Comparison of ENCODE assay signal across 8 cellular contexts in the genomic region with DNA sequence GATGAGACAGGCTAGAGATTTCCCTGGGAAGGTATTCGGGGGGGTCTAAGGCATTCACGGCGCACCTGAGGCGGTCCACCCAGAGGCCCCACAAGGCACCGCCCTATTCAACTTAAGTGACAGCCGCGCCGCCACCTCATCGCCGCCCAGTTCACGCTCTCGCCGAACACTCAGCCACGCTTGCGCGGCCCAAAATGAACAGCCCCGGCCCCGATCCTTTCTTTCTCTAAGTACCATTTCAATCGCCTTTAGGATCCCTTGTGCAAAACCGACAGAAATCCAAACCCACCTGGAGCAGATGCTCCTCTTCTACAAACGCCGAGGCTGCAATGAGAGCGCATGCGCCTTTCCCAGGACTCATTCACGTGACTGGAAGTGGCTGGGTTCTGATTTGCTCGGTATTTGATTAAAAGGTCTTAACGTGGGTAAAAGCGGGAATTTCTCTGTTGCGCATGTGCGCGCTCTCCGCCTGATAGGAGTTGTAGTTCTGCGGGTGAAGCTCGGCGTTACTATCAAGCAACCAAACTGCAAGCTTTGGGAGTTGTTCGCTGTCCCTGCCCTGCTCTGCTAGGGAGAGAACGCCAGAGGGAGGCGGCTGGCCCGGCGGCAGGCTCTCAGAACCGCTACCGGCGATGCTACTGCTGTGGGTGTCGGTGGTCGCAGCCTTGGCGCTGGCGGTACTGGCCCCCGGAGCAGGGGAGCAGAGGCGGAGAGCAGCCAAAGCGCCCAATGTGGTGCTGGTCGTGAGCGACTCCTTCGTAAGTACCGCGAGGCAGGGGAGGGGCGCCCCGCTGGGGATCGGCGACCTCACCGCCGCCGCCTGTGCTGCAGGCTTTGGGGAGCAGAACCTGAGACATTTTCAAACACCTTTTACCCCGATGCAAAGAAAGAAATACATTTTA. TPM values are rescaled to one million over a fixed set of nuclear protein-coding genes. Genes with fewer than 3 reads are reported as not detected.
A peak's percentile ranks its signal among the peaks of the same experiment; 100 is the strongest.
DNase-seq lines count a peak whose midpoint lies in the region; ATAC-seq and TF ChIP-seq lines count a peak whose summit lies in the region.

A gene with protein sequence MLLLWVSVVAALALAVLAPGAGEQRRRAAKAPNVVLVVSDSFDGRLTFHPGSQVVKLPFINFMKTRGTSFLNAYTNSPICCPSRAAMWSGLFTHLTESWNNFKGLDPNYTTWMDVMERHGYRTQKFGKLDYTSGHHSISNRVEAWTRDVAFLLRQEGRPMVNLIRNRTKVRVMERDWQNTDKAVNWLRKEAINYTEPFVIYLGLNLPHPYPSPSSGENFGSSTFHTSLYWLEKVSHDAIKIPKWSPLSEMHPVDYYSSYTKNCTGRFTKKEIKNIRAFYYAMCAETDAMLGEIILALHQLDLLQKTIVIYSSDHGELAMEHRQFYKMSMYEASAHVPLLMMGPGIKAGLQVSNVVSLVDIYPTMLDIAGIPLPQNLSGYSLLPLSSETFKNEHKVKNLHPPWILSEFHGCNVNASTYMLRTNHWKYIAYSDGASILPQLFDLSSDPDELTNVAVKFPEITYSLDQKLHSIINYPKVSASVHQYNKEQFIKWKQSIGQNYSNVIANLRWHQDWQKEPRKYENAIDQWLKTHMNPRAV (plus strand): TSS at position 455 of the 902 bp plus-strand sequence. CDS start 178 bp downstream, at position 633.
A gene (minus strand): TSS at position 331 of the 902 bp plus-strand sequence. CDS start 7,827 bp downstream, outside the sequence.

- peaks cover 24% of the 10 kb centered on the region for H3K4me1 Mint-ChIP-seq in activated T-helper 17 cell treated with anti-CD3 and anti-CD28 coated beads, Interleukin-2, amount 50 U/mL, for 72 hours
- peaks cover 20 to 47% (median 45%) of the 10 kb centered on the region in 4 donors for H3K4me1 Mint-ChIP-seq in naive thymus-derived CD8-positive, alpha-beta T cell

- peaks cover 87% of the 10 kb centered on the region for H3K79me2 ChIP-seq in GM23248 (ENCODE audit: insufficient read depth)

- H3K36me3 ChIP-seq in GM23248 (ENCODE audit: low read depth): peaks cover 7% of the 10 kb centered on the region

- peak; percentile 97 for DNase-seq in Daoy (ENCODE audit: low read depth)
- peak; percentile 98 for DNase-seq in GM23248
- DNase-seq in Kasumi-1 (lab: John Stamatoyannopoulos, UW): peak; percentile 97 to 99
- peak; percentile 99 for DNase-seq in RKO (ENCODE audit: low spot score)
- DNase-seq in fibroblast of mammary gland (ENCODE audit: low read depth): peak; percentile 99
- DNase-seq in naive thymus-derived CD8-positive, alpha-beta T cell: peak; percentile 76 to 98 (median 92)
- DNase-seq in stimulated activated naive CD4-positive, alpha-beta T cell (lab: John Stamatoyannopoulos, UW): peak; percentile 89 to 97 (median 96)

- no peaks in the 10 kb centered on the region for H3K9me3 ChIP-seq in GM23248 (ENCODE audit: low read depth)

- peak; percentile 31 for TF ChIP-seq CTCF in fibroblast of mammary gland (conservative IDR thresholded peaks at IDR 0.05; ENCODE audit: control insufficient read depth, insufficient read depth, low read depth, low read length)

- H3K4me3 Mint-ChIP-seq in activated T-helper 17 cell treated with anti-CD3 and anti-CD28 coated beads, Interleukin-2, amount 50 U/mL, for 72 hours: peak within 1 kb of the TSS; percentile 89
- peak within 1 kb of the TSS; percentile 89 to 100 (median 97) for H3K4me3 Mint-ChIP-seq in naive thymus-derived CD8-positive, alpha-beta T cell

- ATAC-seq in activated T-helper 17 cell treated with anti-CD3 and anti-CD28 coated beads, Interleukin-2, amount 50 U/mL, for 72 hours (replicated peaks): peak; percentile 90
- peak; percentile 85 to 90 for ATAC-seq in naive thymus-derived CD8-positive, alpha-beta T cell

- H3K36me3 Mint-ChIP-seq in activated T-helper 17 cell treated with anti-CD3 and anti-CD28 coated beads, Interleukin-2, amount 50 U/mL, for 72 hours (ENCODE audit: low read depth): peaks cover 38% of the 10 kb centered on the region
- peaks cover 5 to 21% (median 9%) of the 10 kb centered on the region in 3 donors for H3K36me3 Mint-ChIP-seq in naive thymus-derived CD8-positive, alpha-beta T cell

- H3K9ac ChIP-seq in GM23248: peak within 1 kb of the TSS; percentile 88

- H3K27me3 ChIP-seq in GM23248 (replicated peaks; ENCODE audit: insufficient read depth): no peaks in the 10 kb centered on the region

- 1% methylated on average over 60 to 61 of the region's 63 CpGs for WGBS in GM23248 (ENCODE audit: low coverage in 1 of 2, low lambda C conversion rate in 2 of 2, missing lambda C conversion rate in 2 of 2), 2 experiments

- H3K27ac ChIP-seq in GM23248: peak within 1 kb of the TSS; percentile 85

- peaks cover 12% of the 10 kb centered on the region; the same call in 1 of the 2 replicates for H3F3A ChIP-seq in GM23248 (ENCODE audit: insufficient read depth)

- no peaks in the 10 kb centered on the region for H3K9me2 ChIP-seq in GM23248 (ENCODE audit: insufficient read depth)

- in situ Hi-C loops in GM23248 (cut with MboI): no loop called here

- H2AFZ ChIP-seq in GM23248: peak within 1 kb of the TSS; percentile 96

- H3K9me3 Mint-ChIP-seq in activated T-helper 17 cell treated with anti-CD3 and anti-CD28 coated beads, Interleukin-2, amount 50 U/mL, for 72 hours: no peaks in the 10 kb centered on the region
- H3K9me3 Mint-ChIP-seq in naive thymus-derived CD8-positive, alpha-beta T cell: no peaks in the 10 kb centered on the region

- H3K4me3 ChIP-seq in GM23248 (peak within 1 kb of the TSS; percentile 89), fibroblast of mammary gland (ENCODE audit: control insufficient read depth, low read depth, low read length) (peak within 1 kb of the TSS; percentile 95)

- H4K20me1 ChIP-seq in GM23248 (ENCODE audit: insufficient read depth): no peaks in the 10 kb centered on the region

- H3K4me1 ChIP-seq in GM23248 (ENCODE audit: insufficient read depth): peaks cover 25% of the 10 kb centered on the region

- H3K27ac Mint-ChIP-seq in activated T-helper 17 cell treated with anti-CD3 and anti-CD28 coated beads, Interleukin-2, amount 50 U/mL, for 72 hours: peak within 1 kb of the TSS; percentile 91
- peak within 1 kb of the TSS; percentile 81 to 99 (median 98) for H3K27ac Mint-ChIP-seq in naive thymus-derived CD8-positive, alpha-beta T cell

- POLR2A ChIA-PET in naive thymus-derived CD8-positive, alpha-beta T cell (lab: Charles Lee): interaction anchor here (0.6 to 1.5 kb wide), 6 partner anchors 66 to 315 kb away, joined by 3 to 10 read pairs (median 3); a partner anchor contains a TSS

- H3K27me3 Mint-ChIP-seq in activated T-helper 17 cell treated with anti-CD3 and anti-CD28 coated beads, Interleukin-2, amount 50 U/mL, for 72 hours: no peaks in the 10 kb centered on the region
- no peaks in the 10 kb centered on the region for H3K27me3 Mint-ChIP-seq in naive thymus-derived CD8-positive, alpha-beta T cell

- H3K4me2 ChIP-seq in GM23248 (ENCODE audit: unreplicated experiment): peak within 1 kb of the TSS; percentile 100

RNA-seq across cellular contexts. Expression of the first gene that starts in this region (rescaled TPM):
- total RNA-seq in Daoy (2014; rRNA removed; shearing (Covaris generic)): 6.2 and 8.5 TPM in 2 replicates
- 8.9 and 14.5 TPM in 2 replicates for total RNA-seq in GM23248 (2014; rRNA removed; shearing (Covaris generic))
- polyA plus RNA-seq in GM23248 (2016; fragmentation: Nextera tagmentation; extraction: Ambion mirVana): 11.3 and 12.1 TPM in 2 replicates
- 1 to 10 TPM; 7.4 to 7.8 TPM for total RNA-seq in activated T-helper 17 cell treated with anti-CD3 and anti-CD28 coated beads, Interleukin-2, amount 50 U/mL, for 72 hours
- total RNA-seq in naive thymus-derived CD8-positive, alpha-beta T cell: 1 to 10 TPM; 7.1 to 7.2 TPM
- 10 to 100 TPM in 2 of 3 donors, 1 to 10 TPM in 1; 9.0 to 12.9 (median 11.4) TPM for polyA plus RNA-seq in naive thymus-derived CD8-positive, alpha-beta T cell

RNA-seq across cellular contexts. Expression of the second gene that starts in this region (rescaled TPM):
- 62.5 and 71.6 TPM in 2 replicates for total RNA-seq in Daoy (2014; rRNA removed; shearing (Covaris generic))
- 83.5 and 101 TPM in 2 replicates for total RNA-seq in GM23248 (2014; rRNA removed; shearing (Covaris generic))
- polyA plus RNA-seq in GM23248 (2016; fragmentation: Nextera tagmentation; extraction: Ambion mirVana): 65.1 and 77.6 TPM in 2 replicates
- 10 to 100 TPM; 69.1 to 84.4 TPM for total RNA-seq in activated T-helper 17 cell treated with anti-CD3 and anti-CD28 coated beads, Interleukin-2, amount 50 U/mL, for 72 hours
- total RNA-seq in naive thymus-derived CD8-positive, alpha-beta T cell: 10 to 100 TPM; 92.1 to 93.5 TPM
- 10 to 100 TPM; 36.7 to 46.1 (median 38.8) TPM for polyA plus RNA-seq in naive thymus-derived CD8-positive, alpha-beta T cell

Comparison
In these comparisons a context has a peak if more than half of its experiments do, and no peak if none do; other contexts are left out.
1. Peak in every context shown above with its lines: DNase-seq, ATAC-seq, H3K4me3 ChIP-seq and H3K27ac ChIP-seq.